8 cellular contexts compared by ENCODE assay signal in genomic region chr9:76395381-76395780, GRCh38. TPM values are rescaled to one million over a fixed set of nuclear protein-coding genes. Genes with fewer than 3 reads are reported as not detected.
DNase-seq lines count a peak whose midpoint lies in the region; ATAC-seq and TF ChIP-seq lines count a peak whose summit lies in the region.

No MANE protein-coding gene starts in this region.

- peak overlapping the region; percentile 57 for H3K27ac ChIP-seq in mesodermal cell (ENCODE audit: low read depth, low read length, severe bottlenecking)
- peak overlapping the region; percentile 71 for H3K27ac ChIP-seq in urinary bladder (ENCODE audit: low read depth)

- in situ Hi-C loops in KBM-7 (cut with MboI; ENCODE audit: low pct_unique_long_range_greater_than_20kb, low sequenced_read_pairs), result no loop called here

- intact Hi-C loops in Right ventricle myocardium inferior (cut with DNase I), result no loop called here
- intact Hi-C loops in left cardiac atrium (cut with DNase I), result no loop called here
- intact Hi-C loops in mucosa of descending colon (cut with DNase I, micrococcal nuclease), result no loop called here

- 92 to 97% methylated on average over 7 of the region's 10 CpGs for WGBS in mesodermal cell (ENCODE audit: insufficient coverage in 2 of 2), 2 experiments
- 76% methylated on average over 10 of the region's 10 CpGs for WGBS in urinary bladder

- TF ChIP-seq CTCF in mucosa of descending colon (IDR thresholded peaks at IDR 0.05), result no peak

- H3K4me1 ChIP-seq in adipocyte (ENCODE audit: control insufficient read depth, insufficient read depth, low read length), result peaks cover 12% of the 10 kb centered on the region
- peaks cover 4% of the 10 kb centered on the region for H3K4me1 ChIP-seq in mesodermal cell (ENCODE audit: control insufficient read depth, insufficient read depth, low read length, poor library complexity, severe bottlenecking)
- no peaks in the 10 kb centered on the region for H3K4me1 ChIP-seq in urinary bladder (ENCODE audit: insufficient read depth)
- H3K4me1 ChIP-seq in mucosa of descending colon (ENCODE audit: low read depth), result peaks cover 10% of the 10 kb centered on the region

- no peaks in the 10 kb centered on the region for H3K36me3 ChIP-seq in adipocyte (ENCODE audit: control insufficient read depth, insufficient read depth, low read length, severe bottlenecking)
- peaks cover 18% of the 10 kb centered on the region for H3K36me3 ChIP-seq in mesodermal cell (ENCODE audit: control insufficient read depth, insufficient read depth, low read length)
- H3K36me3 ChIP-seq in urinary bladder (ENCODE audit: insufficient read depth), result no peaks in the 10 kb centered on the region
- no peaks in the 10 kb centered on the region for H3K36me3 ChIP-seq in mucosa of descending colon (ENCODE audit: low read depth)

- ATAC-seq in Right ventricle myocardium inferior (no peak), left cardiac atrium (no peak), mucosa of descending colon (no peak)

- H3K4me3 ChIP-seq in adipocyte (ENCODE audit: low read length) (peak overlapping the region; percentile 88), mesodermal cell (ENCODE audit: extremely low read depth, insufficient read depth, low read length, poor library complexity, severe bottlenecking) (peak overlapping the region; percentile 76), urinary bladder (ENCODE audit: low read depth, low read length) (no peak overlapping the region), mucosa of descending colon (no peak overlapping the region)

- H3K9me3 ChIP-seq in adipocyte (ENCODE audit: control insufficient read depth, low read length), result no peaks in the 10 kb centered on the region
- H3K9me3 ChIP-seq in mesodermal cell (ENCODE audit: control insufficient read depth, low read length), result no peaks in the 10 kb centered on the region
- H3K9me3 ChIP-seq in mucosa of descending colon, result no peaks in the 10 kb centered on the region

- H3K9ac ChIP-seq in adipocyte (ENCODE audit: low read length), result peak overlapping the region; percentile 89

- DNase-seq in Right ventricle myocardium inferior (ENCODE audit: missing footprints), result peak; percentile 70
- no peak for DNase-seq in left cardiac atrium
- DNase-seq in adipocyte (ENCODE audit: low read depth), result no peak
- DNase-seq in mucosa of descending colon, result no peak
- DNase-seq in KBM-7, result no peak
- no peak for DNase-seq in NCI-H2107 (lab: John Stamatoyannopoulos, UW)

- H3K27me3 ChIP-seq in adipocyte (replicated peaks; ENCODE audit: control insufficient read depth, insufficient read depth, low read length), result no peaks in the 10 kb centered on the region

RNA-seq across cellular contexts. Expression of gene RFK, which starts 1.2 kb away (rescaled TPM):
- total RNA-seq in Right ventricle myocardium inferior, result 23.9 TPM
- total RNA-seq in left cardiac atrium, result 10 to 100 TPM; 18.3 to 23.3 TPM
- 18.1 TPM for polyA plus RNA-seq in mesodermal cell (2013, experiment 1 of 2)
- 18.8 TPM for polyA plus RNA-seq in mesodermal cell (2013, experiment 2 of 2)
- 25.0 TPM for total RNA-seq in urinary bladder
- 14.8 TPM for polyA plus RNA-seq in urinary bladder
- 10 to 100 TPM; 55.6 to 86.2 (median 80.8) TPM for total RNA-seq in mucosa of descending colon

Comparison
In these comparisons a context has a peak if more than half of its experiments do, and no peak if none do; other contexts are left out.
1. H3K4me3 ChIP-seq: peak in adipocyte (single experiment) and mesodermal cell (single experiment); none in urinary bladder (single experiment) and mucosa of descending colon (single experiment).